9 cellular contexts compared by ENCODE assay signal in the genomic region with DNA sequence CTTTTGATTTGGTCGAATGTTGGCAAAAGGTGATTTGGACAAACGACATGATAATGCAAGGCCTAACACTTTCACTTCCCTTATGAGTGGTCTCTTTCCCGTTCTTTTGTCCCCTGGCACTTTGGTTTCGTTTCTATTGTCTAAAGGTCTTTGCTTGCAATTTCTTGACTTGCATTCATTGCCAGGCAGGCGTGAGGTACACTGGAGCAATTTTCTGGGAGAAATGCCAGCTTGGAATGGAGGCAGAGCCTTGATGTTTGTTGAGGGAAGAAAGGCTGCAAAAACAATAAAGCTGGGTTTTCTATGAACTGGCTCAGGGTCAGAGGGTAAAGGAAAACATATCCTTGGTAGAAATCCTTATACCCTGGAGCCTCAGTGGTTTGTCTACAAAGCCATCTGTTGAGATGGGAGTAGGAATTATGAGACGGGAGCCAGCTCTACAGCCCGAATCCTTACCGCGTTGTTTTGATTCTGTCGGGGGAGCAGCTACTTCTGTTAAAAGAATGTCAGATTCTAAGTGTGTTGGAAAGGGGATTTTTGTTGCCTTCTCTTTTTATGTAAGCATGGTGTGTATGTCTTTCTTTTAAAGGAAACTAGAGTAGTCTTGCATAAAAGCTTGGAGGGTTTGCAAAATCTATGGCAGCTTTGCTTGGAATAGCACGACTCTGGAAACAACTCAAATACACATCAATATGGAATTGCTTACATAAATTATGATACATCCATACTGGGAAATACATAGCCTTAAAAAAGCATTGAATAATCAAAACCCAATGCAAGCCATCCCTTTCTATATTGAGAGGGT.
DNase-seq lines count a peak whose midpoint lies in the region; ATAC-seq and TF ChIP-seq lines count a peak whose summit lies in the region.
"Had no signal": no experiment of that assay in that cellular context is flagged by ENCODE, and none has a peak within 500 bp of the region (broad histone marks: within the 10 kb centered on the region; RNA-seq: fewer than 3 reads in every experiment).

No MANE protein-coding gene starts in this region.

- H3K27me3 ChIP-seq in mammary epithelial cell (ENCODE audit: insufficient read depth, low read length) = no peaks in the 10 kb centered on the region

- 60% methylated on average over 9 of the region's 11 CpGs for WGBS in mammary epithelial cell (ENCODE audit: low coverage, missing lambda C conversion rate)

- in situ Hi-C loops in mammary epithelial cell (cut with MboI; ENCODE audit: low sequenced_read_pairs in 2 of 2) = no loop called here

- ATAC-seq in GM18511 (IDR thresholded peaks at IDR 0.05; ENCODE audit: unreplicated experiment) = peak; percentile 53
- ATAC-seq in natural killer cell treated with Interleukin-12 subunit alpha and Interleukin-12 subunit beta and Interleukin-15 and Interleukin-18, amount 100 ng/mL, for 72 hours = no peak
- ATAC-seq in HG02970 (IDR thresholded peaks at IDR 0.05; ENCODE audit: low FRiP score, unreplicated experiment) = no peak
- no peak for ATAC-seq in GM18907 (IDR thresholded peaks at IDR 0.05; ENCODE audit: unreplicated experiment)

- H3K27ac ChIP-seq in mammary epithelial cell (ENCODE audit: insufficient read depth, low read depth, low read length) = no peak overlapping the region
- H3K27ac ChIP-seq: gastrocnemius medialis, tibial nerve had no signal

- H3K4me3 ChIP-seq in mammary epithelial cell (replicated peaks in 1 of 3; ENCODE audit: insufficient read depth in 1 of 3, low read depth in 2 of 3, low read length in 3 of 3) = no peak overlapping the region

- peak; percentile 65 to 83 for DNase-seq in NCI-H2081 (lab: John Stamatoyannopoulos, UW)
- peak; percentile 9 for DNase-seq in mammary epithelial cell
- no peak for DNase-seq in natural killer cell treated with Interleukin-12 subunit alpha and Interleukin-12 subunit beta and Interleukin-15 and Interleukin-18, amount 100 ng/mL, for 72 hours (ENCODE audit: low spot score)
- DNase-seq in activated CD4-positive, alpha-beta T cell treated with anti-CD3 and anti-CD28 coated beads for 1 hour = no peak

- H3K27me3 Mint-ChIP-seq in natural killer cell treated with Interleukin-12 subunit alpha and Interleukin-12 subunit beta and Interleukin-15 and Interleukin-18, amount 100 ng/mL, for 72 hours = peaks cover 44 to 79% of the 10 kb centered on the region in 2 donors

- no peaks in the 10 kb centered on the region for H3K79me2 ChIP-seq in mammary epithelial cell (ENCODE audit: insufficient read depth, low read length)

- H4K20me1 ChIP-seq in mammary epithelial cell (ENCODE audit: insufficient read depth, low read length) = no peaks in the 10 kb centered on the region

- H3K27ac Mint-ChIP-seq in natural killer cell treated with Interleukin-12 subunit alpha and Interleukin-12 subunit beta and Interleukin-15 and Interleukin-18, amount 100 ng/mL, for 72 hours = no peak overlapping the region

- H3K4me1 ChIP-seq in mammary epithelial cell (ENCODE audit: insufficient read depth, low read length) = peaks cover 32% of the 10 kb centered on the region

- H3K9me3 Mint-ChIP-seq in natural killer cell treated with Interleukin-12 subunit alpha and Interleukin-12 subunit beta and Interleukin-15 and Interleukin-18, amount 100 ng/mL, for 72 hours = no peaks in the 10 kb centered on the region

- H2AFZ ChIP-seq in mammary epithelial cell (ENCODE audit: low read depth, low read length) = no peak overlapping the region

- no peaks in the 10 kb centered on the region for H3K36me3 ChIP-seq in mammary epithelial cell (ENCODE audit: insufficient read depth, low read length)
- H3K36me3 ChIP-seq: gastrocnemius medialis, tibial nerve had no signal

- peak overlapping the region; percentile 63 for H3K4me3 Mint-ChIP-seq in natural killer cell treated with Interleukin-12 subunit alpha and Interleukin-12 subunit beta and Interleukin-15 and Interleukin-18, amount 100 ng/mL, for 72 hours

- no peak overlapping the region for H3K9ac ChIP-seq in mammary epithelial cell (ENCODE audit: insufficient read depth, low read length)

- H3K9me3 ChIP-seq in mammary epithelial cell (replicated peaks; ENCODE audit: insufficient read depth, low read length) = no peaks in the 10 kb centered on the region
- H3K9me3 ChIP-seq: gastrocnemius medialis, tibial nerve had no signal

- no peak overlapping the region for H3K4me2 ChIP-seq in mammary epithelial cell (ENCODE audit: insufficient read depth, low read depth, low read length)

- no peaks in the 10 kb centered on the region for H3K36me3 Mint-ChIP-seq in natural killer cell treated with Interleukin-12 subunit alpha and Interleukin-12 subunit beta and Interleukin-15 and Interleukin-18, amount 100 ng/mL, for 72 hours

- dilution Hi-C loops in mammary epithelial cell (cut with HindIII; ENCODE audit: low sequenced_read_pairs) = no loop called here

- intact Hi-C loops in mammary epithelial cell (cut with micrococcal nuclease) = no loop called here

- TF ChIP-seq CTCF in mammary epithelial cell (conservative IDR thresholded peaks at IDR 0.05 in 1 of 2, IDR thresholded peaks at IDR 0.05 in 1 of 2; ENCODE audit: extremely low read depth in 1 of 2, insufficient read depth in 1 of 2, low read depth in 1 of 2, low read length in 2 of 2) = no peak

- BruUV-seq in mammary epithelial cell (replicated peaks; lab: Mats Ljungman, UMichigan) = no TSS peak

- CTCF ChIA-PET in mammary epithelial cell (lab: Charles Lee; ENCODE audit: low non-redundant PET) = no interaction called here

- peaks cover 13 to 20% of the 10 kb centered on the region in 2 donors for H3K4me1 Mint-ChIP-seq in natural killer cell treated with Interleukin-12 subunit alpha and Interleukin-12 subunit beta and Interleukin-15 and Interleukin-18, amount 100 ng/mL, for 72 hours (ENCODE audit: low read depth in 2 of 2)

Comparison
In these comparisons a context has a peak if more than half of its experiments do, and no peak if none do; other contexts are left out.
1. DNase-seq: peak in NCI-H2081 (2 of 2) and mammary epithelial cell (single experiment); none in natural killer cell treated with Interleukin-12 subunit alpha and Interleukin-12 subunit beta and Interleukin-15 and Interleukin-18, amount 100 ng/mL, for 72 hours (single experiment) and activated CD4-positive, alpha-beta T cell treated with anti-CD3 and anti-CD28 coated beads for 1 hour (single experiment).